In genomic region chr6:110173506-110174132, GRCh38 we compare ENCODE assay signal across 2 cellular contexts.
A peak's percentile ranks its signal among the peaks of the same experiment; 100 is the strongest.
TF ChIP-seq lines count a peak whose summit lies in the region.

No MANE protein-coding gene starts in this region.

TF ChIP-seq in PFSK-1, 5 proteins besides CTCF, POLR2A, EP300 and RAD21:
- TF ChIP-seq SIN3A (IDR thresholded peaks at IDR 0.05; ENCODE audit: borderline replicate concordance, insufficient read depth, low read length): no peak
- peak; percentile 83 to 93 for TF ChIP-seq REST (IDR thresholded peaks at IDR 0.05; ENCODE audit: insufficient read depth in 1 of 2, low read depth in 2 of 2, low read length in 2 of 2)

TF ChIP-seq in K562, 482 proteins besides CTCF, POLR2A, EP300 and RAD21:
- TF ChIP-seq FOSL1 (tag; conservative IDR thresholded peaks at IDR 0.05) (no peak), EHMT2 (IDR thresholded peaks at IDR 0.05) (peak; percentile 86), KLF6 (CRISPR knock-in tag; IDR thresholded peaks at IDR 0.05; ENCODE audit: borderline replicate concordance) (no peak), ZSCAN29 (IDR thresholded peaks at IDR 0.05) (no peak), MEIS2 (IDR thresholded peaks at IDR 0.05; ENCODE audit: partially characterized antibody) (no peak), MIER1 (IDR thresholded peaks at IDR 0.05; ENCODE audit: low read depth) (peak; percentile 64; the same call in 1 of the 2 replicates), REST (CRISPR knock-in tag; IDR thresholded peaks at IDR 0.05; ENCODE audit: low read depth) (peak; percentile 86; the same call in 1 of the 2 replicates)
